Comparison of ENCODE assay signal across 13 cellular contexts in genomic region chr4:82984459-82984858, GRCh38. TPM values are rescaled to one million over a fixed set of nuclear protein-coding genes. Genes with fewer than 3 reads are reported as not detected.
A peak's percentile ranks its signal among the peaks of the same experiment; 100 is the strongest.
DNase-seq lines count a peak whose midpoint lies in the region; ATAC-seq and TF ChIP-seq lines count a peak whose summit lies in the region.
"Had no signal": no experiment of that assay in that cellular context is flagged by ENCODE, and none has a peak within 500 bp of the region (broad histone marks: within the 10 kb centered on the region; RNA-seq: fewer than 3 reads in every experiment).

No MANE protein-coding gene starts in this region.

- no peak for ATAC-seq in HG02981 (IDR thresholded peaks at IDR 0.05; ENCODE audit: unreplicated experiment)
- ATAC-seq in HG03280 (IDR thresholded peaks at IDR 0.05; ENCODE audit: unreplicated experiment), result no peak
- no peak for ATAC-seq in HG02759 (IDR thresholded peaks at IDR 0.05; ENCODE audit: unreplicated experiment)
- no peak for ATAC-seq in GM21529 (IDR thresholded peaks at IDR 0.05; ENCODE audit: unreplicated experiment)

- peak; percentile 10 for DNase-seq in CD1c-positive myeloid dendritic cell (ENCODE audit: extremely low spot score)
- DNase-seq in activated T-helper 2 cell treated with anti-CD3 and anti-CD28 coated beads, Interferon-gamma antibody, Interleukin-2, Interleukin-4, amounts not matched to agents 10 μg/mL and 5 μg/mL and 100 μg/mL, durations not matched to agents 14 hours and 24 hours and 36 hours (ENCODE audit: low spot score), result no peak
- peak; percentile 68 for DNase-seq in glomerular visceral epithelial cell (ENCODE audit: extremely low spot score)
- DNase-seq: activated naive CD4-positive, alpha-beta T cell; head of caudate nucleus; naive B cell; NCI-H2171 treated with DMSO at 0.1 percent for 48 hours; stimulated activated CD4-positive, alpha-beta T cell treated with anti-CD3 and anti-CD28 coated beads, Interleukin-4, amount 100 ng/mL, for 24 hours had no signal

- H3K4me1 ChIP-seq in HEK293 (ENCODE audit: control insufficient read depth, insufficient read depth, low read length), result no peaks in the 10 kb centered on the region

- intact Hi-C loops in activated T-helper 2 cell treated with anti-CD3 and anti-CD28 coated beads, Interferon-gamma antibody, Interleukin-2, Interleukin-4, amounts not matched to agents 10 μg/mL and 5 μg/mL and 100 μg/mL, durations not matched to agents 14 hours and 24 hours and 36 hours (cut with micrococcal nuclease), result no loop called here

- H3K9me3 ChIP-seq in HEK293 (ENCODE audit: control insufficient read depth, insufficient read depth, low read depth, low read length), result no peaks in the 10 kb centered on the region

- CTCF ChIA-PET in HEK293 (lab: Yijun Ruan, JAX), result no interaction called here

- peaks cover 0 to 10% of the 10 kb centered on the region in 2 experiments; a peak in 2 of 3 replicates for H3K36me3 ChIP-seq in HEK293 (ENCODE audit: control insufficient read depth in 2 of 2, insufficient read depth in 1 of 2, low read length in 2 of 2)

- H3K27me3 Mint-ChIP-seq in activated T-helper 2 cell treated with anti-CD3 and anti-CD28 coated beads, Interferon-gamma antibody, Interleukin-2, Interleukin-4, amounts not matched to agents 10 μg/mL and 5 μg/mL and 100 μg/mL, durations not matched to agents 14 hours and 24 hours and 36 hours (ENCODE audit: low read depth), result no peaks in the 10 kb centered on the region
- H3K27me3 Mint-ChIP-seq: naive B cell had no signal

- H3K4me1 Mint-ChIP-seq in activated T-helper 2 cell treated with anti-CD3 and anti-CD28 coated beads, Interferon-gamma antibody, Interleukin-2, Interleukin-4, amounts not matched to agents 10 μg/mL and 5 μg/mL and 100 μg/mL, durations not matched to agents 14 hours and 24 hours and 36 hours (ENCODE audit: low read depth), result peaks cover 17% of the 10 kb centered on the region

- H3K4me3 ChIP-seq in HEK293 (ENCODE audit: low read depth, low read length), result no peak overlapping the region

- no peaks in the 10 kb centered on the region for H3K9me3 Mint-ChIP-seq in activated T-helper 2 cell treated with anti-CD3 and anti-CD28 coated beads, Interferon-gamma antibody, Interleukin-2, Interleukin-4, amounts not matched to agents 10 μg/mL and 5 μg/mL and 100 μg/mL, durations not matched to agents 14 hours and 24 hours and 36 hours
- H3K9me3 Mint-ChIP-seq: naive B cell had no signal

- H3K27ac Mint-ChIP-seq in activated T-helper 2 cell treated with anti-CD3 and anti-CD28 coated beads, Interferon-gamma antibody, Interleukin-2, Interleukin-4, amounts not matched to agents 10 μg/mL and 5 μg/mL and 100 μg/mL, durations not matched to agents 14 hours and 24 hours and 36 hours, result peak overlapping the region; percentile 72
- H3K27ac Mint-ChIP-seq: naive B cell had no signal

- POLR2A ChIA-PET in HEK293 (lab: Yijun Ruan, JAX), result no interaction called here

- TF ChIP-seq CTCF in HEK293 (tag by site-specific recombination; IDR thresholded peaks at IDR 0.05), result no peak

- peaks cover 48% of the 10 kb centered on the region for H3K36me3 Mint-ChIP-seq in activated T-helper 2 cell treated with anti-CD3 and anti-CD28 coated beads, Interferon-gamma antibody, Interleukin-2, Interleukin-4, amounts not matched to agents 10 μg/mL and 5 μg/mL and 100 μg/mL, durations not matched to agents 14 hours and 24 hours and 36 hours (ENCODE audit: low read depth)
- H3K36me3 Mint-ChIP-seq: naive B cell had no signal

- no peak overlapping the region for H3K27ac ChIP-seq in HEK293 (ENCODE audit: extremely low read depth, low read depth, low read length)

- no peak overlapping the region for H3K4me3 Mint-ChIP-seq in activated T-helper 2 cell treated with anti-CD3 and anti-CD28 coated beads, Interferon-gamma antibody, Interleukin-2, Interleukin-4, amounts not matched to agents 10 μg/mL and 5 μg/mL and 100 μg/mL, durations not matched to agents 14 hours and 24 hours and 36 hours (ENCODE audit: low read depth)
- H3K4me3 Mint-ChIP-seq: naive B cell had no signal

TF ChIP-seq in HEK293, 187 proteins besides CTCF, POLR2A, EP300 and RAD21:
- TF ChIP-seq KLF10 (tag by site-specific recombination; IDR thresholded peaks at IDR 0.05) (peak; percentile 50; the same call in 1 of the 2 replicates), ZNF670 (tag by site-specific recombination; IDR thresholded peaks at IDR 0.05; ENCODE audit: low read depth) (no peak)

RNA-seq across cellular contexts. Expression of gene LIN54, which starts 26.2 kb away (rescaled TPM):
- 28.0 and 30.6 TPM in 2 replicates for total RNA-seq in activated T-helper 2 cell treated with anti-CD3 and anti-CD28 coated beads, Interferon-gamma antibody, Interleukin-2, Interleukin-4, amounts not matched to agents 10 μg/mL and 5 μg/mL and 100 μg/mL, durations not matched to agents 14 hours and 24 hours and 36 hours

RNA-seq across cellular contexts. Expression of gene COPS4, which starts 50.5 kb away (rescaled TPM):
- 33.7 and 35.2 TPM in 2 replicates for total RNA-seq in activated T-helper 2 cell treated with anti-CD3 and anti-CD28 coated beads, Interferon-gamma antibody, Interleukin-2, Interleukin-4, amounts not matched to agents 10 μg/mL and 5 μg/mL and 100 μg/mL, durations not matched to agents 14 hours and 24 hours and 36 hours
